Comparison of ENCODE assay signal across 8 cellular contexts in genomic region chr19:1243768-1244692, GRCh38. TPM values are rescaled to one million over a fixed set of nuclear protein-coding genes. Genes with fewer than 3 reads are reported as not detected.
DNase-seq lines count a peak whose midpoint lies in the region; ATAC-seq and TF ChIP-seq lines count a peak whose summit lies in the region.

No MANE protein-coding gene starts in this region.

- H3K36me3 Mint-ChIP-seq in Caco-2 (ENCODE audit: insufficient read depth, unreplicated experiment), result peaks cover 25% of the 10 kb centered on the region

- BruUV-seq in Caco-2 (replicated peaks; lab: Mats Ljungman, UMichigan), result no TSS peak

- peak; percentile 74 to 87 for DNase-seq in Caco-2
- peak; percentile 73 to 86 for DNase-seq in SJSA1 (ENCODE audit: low read depth in 1 of 2, low spot score in 2 of 2)
- peak; percentile 86 for DNase-seq in activated gamma-delta T cell treated with anti-CD3 and anti-CD28 coated beads, Interleukin-2, amount 50 U/mL, for 16 hours (ENCODE audit: low read depth)
- peak in 1 of 2 donors; percentile 59 for DNase-seq in foreskin keratinocyte
- DNase-seq in osteoblast (ENCODE audit: insufficient read length, low spot score, missing footprints), result peak; percentile 100
- no peak for DNase-seq in thoracic aorta (ENCODE audit: low spot score)

- CTCF ChIA-PET in Caco-2 (lab: Charles Lee), result interaction anchor here (0.6 to 3.4 kb wide), 16 partner anchors 9 to 186 kb away, joined by 3 to 440 read pairs (median 4); partner anchors contain the start of genes CIRBP and FAM174C

- H3K36me3 ChIP-seq in Caco-2 (ENCODE audit: control insufficient read depth, insufficient read depth, low read length), result no peaks in the 10 kb centered on the region
- no peaks in the 10 kb centered on the region for H3K36me3 ChIP-seq in HUES48 (ENCODE audit: control insufficient read depth, insufficient read depth, low read length)
- peaks cover 28% of the 10 kb centered on the region for H3K36me3 ChIP-seq in SJSA1
- no peaks in the 10 kb centered on the region for H3K36me3 ChIP-seq in osteoblast (ENCODE audit: insufficient read depth, low read length)
- H3K36me3 ChIP-seq in thoracic aorta, result no peaks in the 10 kb centered on the region

- H3K27me3 Mint-ChIP-seq in Caco-2 (ENCODE audit: insufficient read depth, unreplicated experiment), result no peaks in the 10 kb centered on the region

- POLR2A ChIA-PET in Caco-2 (lab: Charles Lee), result interaction anchor here (0.5 to 4.4 kb wide), 8 partner anchors 10 to 217 kb away, joined by 3 to 110 read pairs (median 6); partner anchors contain the start of genes CIRBP, CNN2 and FAM174C

- H3K27ac ChIP-seq in HUES48 (ENCODE audit: low read depth, low read length), result peak overlapping the region; percentile 58
- no peak overlapping the region for H3K27ac ChIP-seq in SJSA1
- no peak overlapping the region for H3K27ac ChIP-seq in foreskin keratinocyte
- H3K27ac ChIP-seq in osteoblast (ENCODE audit: low read depth, low read length), result peak overlapping the region; percentile 28
- H3K27ac ChIP-seq in thoracic aorta, result peak overlapping the region; percentile 87 to 100

- no peak overlapping the region for H3K4me3 Mint-ChIP-seq in Caco-2 (ENCODE audit: unreplicated experiment)

- peak; percentile 87 to 95 for TF ChIP-seq CTCF in Caco-2 (IDR thresholded peaks at IDR 0.05; ENCODE audit: insufficient read depth in 1 of 2, low read depth in 1 of 2, low read length in 1 of 2, severe bottlenecking in 1 of 2, unreplicated experiment in 1 of 2)
- TF ChIP-seq CTCF in foreskin keratinocyte (conservative IDR thresholded peaks at IDR 0.05), result peak; percentile 97
- TF ChIP-seq CTCF in osteoblast (IDR thresholded peaks at IDR 0.05; ENCODE audit: extremely low read depth, low read depth, low read length), result peak; percentile 86
- TF ChIP-seq CTCF in thoracic aorta (IDR thresholded peaks at IDR 0.05), result peak; percentile 94

- no peak overlapping the region for H2AFZ ChIP-seq in osteoblast (ENCODE audit: low read length)

- H4K20me1 ChIP-seq in osteoblast (ENCODE audit: insufficient read depth, low read length), result peaks cover 19% of the 10 kb centered on the region

- no peak overlapping the region for H3K27ac Mint-ChIP-seq in Caco-2 (ENCODE audit: unreplicated experiment)

- no peaks in the 10 kb centered on the region for H3K9me3 ChIP-seq in Caco-2
- no peaks in the 10 kb centered on the region for H3K9me3 ChIP-seq in HUES48 (ENCODE audit: control insufficient read depth, insufficient read depth, low read length)
- H3K9me3 ChIP-seq in SJSA1 (replicated peaks), result no peaks in the 10 kb centered on the region
- no peaks in the 10 kb centered on the region for H3K9me3 ChIP-seq in osteoblast (ENCODE audit: low read depth, low read length)
- H3K9me3 ChIP-seq in thoracic aorta, result no peaks in the 10 kb centered on the region

- peaks cover 29% of the 10 kb centered on the region for H3K79me2 ChIP-seq in osteoblast (ENCODE audit: insufficient read depth, low read length)

- H3K4me1 ChIP-seq in Caco-2 (peaks cover 48% of the 10 kb centered on the region), HUES48 (ENCODE audit: control insufficient read depth, insufficient read depth, low read length) (0 out of 2 replicates have a peak, but pooled peaks cover 2% of the 10 kb centered on the region), SJSA1 (replicated peaks) (peaks cover 67% of the 10 kb centered on the region), foreskin keratinocyte (peaks cover 3% of the 10 kb centered on the region), osteoblast (ENCODE audit: insufficient read depth, low read length) (peaks cover 38% of the 10 kb centered on the region), thoracic aorta (ENCODE audit: control insufficient read depth in 1 of 2, low read depth in 2 of 2) (peaks cover 49 to 75% of the 10 kb centered on the region in 2 donors)

- no peaks in the 10 kb centered on the region for H3K4me1 Mint-ChIP-seq in Caco-2 (ENCODE audit: low read depth, unreplicated experiment)

- no peak overlapping the region for H3K9ac ChIP-seq in HUES48 (ENCODE audit: low read depth, low read length)

- H3K4me3 ChIP-seq in Caco-2 (ENCODE audit: low read depth, low read length) (no peak overlapping the region), HUES48 (ENCODE audit: low read depth, low read length) (no peak overlapping the region), SJSA1 (no peak overlapping the region), osteoblast (ENCODE audit: insufficient read depth, low read length) (peak overlapping the region; percentile 48), thoracic aorta (peak overlapping the region; percentile 60)

- intact Hi-C loops in Caco-2 (cut with micrococcal nuclease; ENCODE audit: unreplicated experiment), result loop anchor here (1.0 kb wide), 1 partner anchor 25 kb away; the partner anchor contains the start of gene CIRBP

- ATAC-seq in foreskin keratinocyte (peak; percentile 30), thoracic aorta (ENCODE audit: insufficient number of reproducible peaks, low FRiP score, low read depth) (no peak), HG02763 (IDR thresholded peaks at IDR 0.05; ENCODE audit: unreplicated experiment) (no peak)

- peak overlapping the region; percentile 64 for H3K4me2 ChIP-seq in osteoblast (ENCODE audit: insufficient read depth, low read length)

- H3K9me3 Mint-ChIP-seq in Caco-2 (ENCODE audit: unreplicated experiment), result no peaks in the 10 kb centered on the region

- no peaks in the 10 kb centered on the region for H3K27me3 ChIP-seq in Caco-2 (replicated peaks; ENCODE audit: control insufficient read depth, insufficient read depth, low read length)
- H3K27me3 ChIP-seq in HUES48 (ENCODE audit: control insufficient read depth, insufficient read depth, low read length), result no peaks in the 10 kb centered on the region
- H3K27me3 ChIP-seq in SJSA1 (replicated peaks), result no peaks in the 10 kb centered on the region
- H3K27me3 ChIP-seq in foreskin keratinocyte, result no peaks in the 10 kb centered on the region
- no peaks in the 10 kb centered on the region for H3K27me3 ChIP-seq in osteoblast (ENCODE audit: insufficient read depth, low read length)
- H3K27me3 ChIP-seq in thoracic aorta (replicated peaks; ENCODE audit: insufficient read depth), result no peaks in the 10 kb centered on the region

RNA-seq across cellular contexts. Expression of gene ATP5F1D, which starts 2.5 kb away (rescaled TPM):
- total RNA-seq in Caco-2 (2022), result 126 and 140 TPM in 2 replicates
- 42.4 and 68.8 TPM in 2 replicates for total RNA-seq in SJSA1 (2014; rRNA removed; shearing (Covaris generic))
- total RNA-seq in foreskin keratinocyte, result 133 and 135 TPM in 2 replicates
- 244 and 259 TPM in 2 replicates for polyA plus RNA-seq in foreskin keratinocyte
- total RNA-seq in osteoblast, result 12.4 and 13.8 TPM in 2 replicates
- 10 to 100 TPM; 40.4 to 45.1 TPM for total RNA-seq in thoracic aorta

RNA-seq across cellular contexts. Expression of gene MIDN, which starts 4.4 kb away (rescaled TPM):
- total RNA-seq in Caco-2 (2022) (125 and 128 TPM in 2 replicates), foreskin keratinocyte (21.3 and 24.4 TPM in 2 replicates), osteoblast (14.4 and 19.9 TPM in 2 replicates), thoracic aorta (100 to 1,000 TPM in 1 of 2 donors, 10 to 100 TPM in 1; 80.1 to 124 TPM)
- total RNA-seq in SJSA1 (2014; rRNA removed; shearing (Covaris generic)), result 3.7 and 7.2 TPM in 2 replicates
- polyA plus RNA-seq in foreskin keratinocyte, result 16.6 and 17.7 TPM in 2 replicates

RNA-seq across cellular contexts. Expression of gene CBARP, which starts 6.2 kb away (rescaled TPM):
- total RNA-seq in Caco-2 (2022), result 7.3 and 9.7 TPM in 2 replicates
- total RNA-seq in SJSA1 (2014; rRNA removed; shearing (Covaris generic)), result 0.50 and 1.6 TPM in 2 replicates
- total RNA-seq in foreskin keratinocyte, result 3.0 and 3.1 TPM in 2 replicates
- 2.4 TPM in 2 replicates for polyA plus RNA-seq in foreskin keratinocyte
- total RNA-seq in osteoblast, result 1.8 and 2.9 TPM in 2 replicates
- total RNA-seq in thoracic aorta, result 1 to 10 TPM in 1 of 2 donors, under 1 TPM in 1; 0.27 to 1.9 TPM

RNA-seq across cellular contexts. Expression of gene CIRBP, which starts 25.1 kb away (rescaled TPM):
- total RNA-seq in Caco-2 (2022) (289 and 331 TPM in 2 replicates), foreskin keratinocyte (95.4 and 99.9 TPM in 2 replicates), osteoblast (300 and 380 TPM in 2 replicates), thoracic aorta (100 to 1,000 TPM; 492 to 644 TPM)
- 314 and 318 TPM in 2 replicates for total RNA-seq in SJSA1 (2014; rRNA removed; shearing (Covaris generic))
- polyA plus RNA-seq in foreskin keratinocyte, result 128 and 129 TPM in 2 replicates

RNA-seq across cellular contexts. Expression of gene FAM174C, which starts 31.3 kb away (rescaled TPM):
- 51.0 and 56.3 TPM in 2 replicates for total RNA-seq in Caco-2 (2022)
- 32.2 and 40.6 TPM in 2 replicates for total RNA-seq in SJSA1 (2014; rRNA removed; shearing (Covaris generic))
- 48.1 and 50.9 TPM in 2 replicates for total RNA-seq in foreskin keratinocyte
- polyA plus RNA-seq in foreskin keratinocyte, result 79.6 and 91.6 TPM in 2 replicates
- 21.8 and 25.0 TPM in 2 replicates for total RNA-seq in osteoblast
- total RNA-seq in thoracic aorta, result 10 to 100 TPM; 18.8 to 40.8 TPM

Comparison
In these comparisons a context has a peak if more than half of its experiments do, and no peak if none do; other contexts are left out.
1. H3K4me3 ChIP-seq: peak in osteoblast (single experiment) and thoracic aorta (single experiment); none in Caco-2 (single experiment), HUES48 (single experiment) and SJSA1 (single experiment).
2. H3K27ac ChIP-seq: peak in HUES48 (single experiment), osteoblast (single experiment) and thoracic aorta (2 of 2); none in SJSA1 (single experiment) and foreskin keratinocyte (single experiment).
3. Peak in every context shown above with its lines, with median percentiles within 50 percentile points of each other: CTCF ChIP-seq.